In the genomic region with DNA sequence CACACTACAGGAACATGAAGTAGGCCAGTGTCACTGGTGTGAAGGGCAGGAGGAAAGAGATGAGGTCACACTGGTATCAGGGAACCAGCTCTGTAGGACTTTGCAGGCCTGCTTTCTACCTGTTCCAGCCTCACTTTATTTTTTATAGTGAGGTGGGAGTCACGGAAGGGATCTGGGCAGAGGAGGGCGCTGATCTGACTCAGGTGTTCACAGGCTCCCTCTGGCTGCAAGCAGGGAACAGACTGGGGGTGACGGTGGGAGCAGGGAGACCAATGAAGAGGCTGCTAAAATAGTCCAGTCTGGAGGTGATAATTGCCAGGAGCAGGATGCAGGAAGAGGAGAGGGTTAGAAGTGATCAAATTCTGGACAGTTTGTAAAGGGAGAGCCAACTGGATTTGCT, we compare ENCODE assay signal across 10 cellular contexts. TPM values are rescaled to one million over a fixed set of nuclear protein-coding genes. Genes with fewer than 3 reads are reported as not detected.
DNase-seq lines count a peak whose midpoint lies in the region; ATAC-seq and TF ChIP-seq lines count a peak whose summit lies in the region.
"Had no signal": no experiment of that assay in that cellular context is flagged by ENCODE, and none has a peak within 500 bp of the region (broad histone marks: within the 10 kb centered on the region; RNA-seq: fewer than 3 reads in every experiment).

No MANE protein-coding gene starts in this region.

- H3K27me3 ChIP-seq in Karpas-422 (ENCODE audit: low read length) (no peaks in the 10 kb centered on the region), upper lobe of left lung (no peaks in the 10 kb centered on the region)
- H3K27me3 ChIP-seq: tibial artery had no signal

- H3K36me3 Mint-ChIP-seq in activated naive CD4-positive, alpha-beta T cell treated with anti-CD3 and anti-CD28 coated beads, Interleukin-2, amount 50 U/mL, for 24 hours, result peaks cover under 1% of the 10 kb centered on the region
- no peaks in the 10 kb centered on the region for H3K36me3 Mint-ChIP-seq in progenitor cell of endocrine pancreas (ENCODE audit: insufficient read depth)

- H3K36me3 ChIP-seq in Karpas-422 (ENCODE audit: insufficient read depth, low read length), result no peaks in the 10 kb centered on the region
- no peaks in the 10 kb centered on the region for H3K36me3 ChIP-seq in upper lobe of left lung
- H3K36me3 ChIP-seq: tibial artery had no signal

- H3K4me1 ChIP-seq in Karpas-422 (ENCODE audit: low read length) (peaks cover 32% of the 10 kb centered on the region), upper lobe of left lung (peaks cover 7 to 20% (median 14%) of the 10 kb centered on the region in 4 donors)

- TF ChIP-seq EP300 in upper lobe of left lung (IDR thresholded peaks at IDR 0.05), result no peak

- H3K4me1 Mint-ChIP-seq in activated naive CD4-positive, alpha-beta T cell treated with anti-CD3 and anti-CD28 coated beads, Interleukin-2, amount 50 U/mL, for 24 hours, result peaks cover 15% of the 10 kb centered on the region
- H3K4me1 Mint-ChIP-seq in progenitor cell of endocrine pancreas (ENCODE audit: low read depth), result peaks cover 16% of the 10 kb centered on the region

- WGBS in upper lobe of left lung, 2 donors, result 76 to 82% methylated on average over 3 of the region's 3 CpGs

- no peak overlapping the region for H3K4me3 ChIP-seq in Karpas-422 (ENCODE audit: low read length)
- no peak overlapping the region for H3K4me3 ChIP-seq in choroid plexus epithelial cell (ENCODE audit: low read depth, low read length)
- no peak overlapping the region for H3K4me3 ChIP-seq in upper lobe of left lung
- H3K4me3 ChIP-seq: tibial artery had no signal

- peaks cover 22% of the 10 kb centered on the region for H3K79me2 ChIP-seq in Karpas-422 (ENCODE audit: low read length)

- H3K4me2 ChIP-seq in Karpas-422 (ENCODE audit: low read depth, low read length, poor library complexity, severe bottlenecking), result no peak overlapping the region

- H3K4me3 Mint-ChIP-seq in activated naive CD4-positive, alpha-beta T cell treated with anti-CD3 and anti-CD28 coated beads, Interleukin-2, amount 50 U/mL, for 24 hours, result peak overlapping the region; percentile 24
- H3K4me3 Mint-ChIP-seq in progenitor cell of endocrine pancreas (ENCODE audit: low read depth), result peak overlapping the region; percentile 10

- TF ChIP-seq POLR2A in GM18505 (IDR thresholded peaks at IDR 0.05; ENCODE audit: borderline replicate concordance, extremely low read depth, insufficient read depth, insufficient read length) (no peak), upper lobe of left lung (IDR thresholded peaks at IDR 0.05) (no peak)

- no peaks in the 10 kb centered on the region for H3K9me2 ChIP-seq in Karpas-422 (replicated peaks; ENCODE audit: insufficient read depth, low read length)

- TF ChIP-seq CTCF in choroid plexus epithelial cell (conservative IDR thresholded peaks at IDR 0.05; ENCODE audit: low read depth, low read length) (peak; percentile 65), progenitor cell of endocrine pancreas (IDR thresholded peaks at IDR 0.05; ENCODE audit: unreplicated experiment) (peak; percentile 37), upper lobe of left lung (IDR thresholded peaks at IDR 0.05) (no peak)

- DNase-seq in activated naive CD4-positive, alpha-beta T cell treated with anti-CD3 and anti-CD28 coated beads, Interleukin-2, amount 50 U/mL, for 16 hours, result no peak
- DNase-seq in Karpas-422 (peak; percentile 49), choroid plexus epithelial cell (ENCODE audit: low read depth) (peak; percentile 29), progenitor cell of endocrine pancreas (ENCODE audit: low spot score, unreplicated experiment) (no peak), NCI-H446 (lab: John Stamatoyannopoulos, UW) (no peak), upper lobe of left lung (no peak)
- DNase-seq: activated CD8-positive, alpha-beta memory T cell treated with anti-CD3 and anti-CD28 coated beads, Interleukin-2, amount 50 U/mL, for 4 hours; tibial artery had no signal

- H3K27me3 Mint-ChIP-seq in activated naive CD4-positive, alpha-beta T cell treated with anti-CD3 and anti-CD28 coated beads, Interleukin-2, amount 50 U/mL, for 24 hours, result no peaks in the 10 kb centered on the region
- H3K27me3 Mint-ChIP-seq in progenitor cell of endocrine pancreas, result no peaks in the 10 kb centered on the region

- H2AFZ ChIP-seq in Karpas-422 (ENCODE audit: low read length), result no peak overlapping the region

- no peak overlapping the region; the same call in 1 of the 2 replicates for H3K9ac ChIP-seq in Karpas-422 (ENCODE audit: low read length)

- no peak overlapping the region for H3K27ac Mint-ChIP-seq in activated naive CD4-positive, alpha-beta T cell treated with anti-CD3 and anti-CD28 coated beads, Interleukin-2, amount 50 U/mL, for 24 hours
- H3K27ac Mint-ChIP-seq in progenitor cell of endocrine pancreas, result no peak overlapping the region

- ATAC-seq in GM18505 (IDR thresholded peaks at IDR 0.05; ENCODE audit: unreplicated experiment), result no peak
- no peak for ATAC-seq in upper lobe of left lung (ENCODE audit: low FRiP score in 2 of 2)

- no peaks in the 10 kb centered on the region for H3K9me3 Mint-ChIP-seq in activated naive CD4-positive, alpha-beta T cell treated with anti-CD3 and anti-CD28 coated beads, Interleukin-2, amount 50 U/mL, for 24 hours
- H3K9me3 Mint-ChIP-seq in progenitor cell of endocrine pancreas (ENCODE audit: low read depth), result no peaks in the 10 kb centered on the region

- no peaks in the 10 kb centered on the region for H3K9me3 ChIP-seq in Karpas-422 (ENCODE audit: low read length)
- no peaks in the 10 kb centered on the region for H3K9me3 ChIP-seq in upper lobe of left lung
- H3K9me3 ChIP-seq: tibial artery had no signal

- H4K20me1 ChIP-seq in Karpas-422 (ENCODE audit: insufficient read depth, low read depth, low read length), result no peaks in the 10 kb centered on the region

- H3K27ac ChIP-seq in Karpas-422 (ENCODE audit: low read length), result no peak overlapping the region
- H3K27ac ChIP-seq in upper lobe of left lung, result no peak overlapping the region

RNA-seq across cellular contexts. Expression of a gene that starts 2.8 kb away (rescaled TPM):
- total RNA-seq in Karpas-422 (2014; rRNA removed; shearing (Covaris generic); ENCODE audit: low replicate concordance), result 3.6 and 8.9 TPM in 2 replicates
- total RNA-seq in progenitor cell of endocrine pancreas (10.1 and 10.4 TPM in 2 replicates), upper lobe of left lung (10 to 100 TPM in 1 of 6 donors, 1 to 10 TPM in 5; 2.4 to 10.5 (median 7.8) TPM)

RNA-seq across cellular contexts. Expression of a gene that starts 3.5 kb away (rescaled TPM):
- total RNA-seq in Karpas-422 (2014; rRNA removed; shearing (Covaris generic); ENCODE audit: low replicate concordance), result 9.4 and 10.9 TPM in 2 replicates
- total RNA-seq in progenitor cell of endocrine pancreas (9.2 and 10.6 TPM in 2 replicates), upper lobe of left lung (1 to 10 TPM in 5 of 6 donors, under 1 TPM in 1; 1.00 to 7.6 (median 2.4) TPM)

RNA-seq across cellular contexts. Expression of a gene that starts 18.6 kb away (rescaled TPM):
- 0.72 and 1.2 TPM in 2 replicates for total RNA-seq in Karpas-422 (2014; rRNA removed; shearing (Covaris generic); ENCODE audit: low replicate concordance)
- total RNA-seq in progenitor cell of endocrine pancreas (16.2 and 17.9 TPM in 2 replicates), upper lobe of left lung (10 to 100 TPM in 1 of 6 donors, 1 to 10 TPM in 5; 3.0 to 13.0 (median 6.4) TPM)

RNA-seq across cellular contexts. Expression of a gene that starts 37.2 kb away (rescaled TPM):
- 11.1 and 48.4 TPM in 2 replicates for total RNA-seq in Karpas-422 (2014; rRNA removed; shearing (Covaris generic); ENCODE audit: low replicate concordance)
- total RNA-seq in progenitor cell of endocrine pancreas (32.9 and 36.8 TPM in 2 replicates), upper lobe of left lung (10 to 100 TPM; 22.3 to 95.3 (median 32.6) TPM)

RNA-seq across cellular contexts. Expression of a gene that starts 42.6 kb away (rescaled TPM):
- total RNA-seq in Karpas-422 (2014; rRNA removed; shearing (Covaris generic); ENCODE audit: low replicate concordance), result 1.2 and 1.8 TPM in 2 replicates
- total RNA-seq in progenitor cell of endocrine pancreas, result 32.8 and 33.2 TPM in 2 replicates
- 10 to 100 TPM in 5 of 6 donors, 1 to 10 TPM in 1; 9.5 to 21.0 (median 10.9) TPM for total RNA-seq in upper lobe of left lung

Comparison
In these comparisons a context has a peak if more than half of its experiments do, and no peak if none do; other contexts are left out.
1. DNase-seq: peak in Karpas-422 (single experiment) and choroid plexus epithelial cell (single experiment); none in activated naive CD4-positive, alpha-beta T cell treated with anti-CD3 and anti-CD28 coated beads, Interleukin-2, amount 50 U/mL, for 16 hours (single experiment), progenitor cell of endocrine pancreas (single experiment), NCI-H446 (0 of 2) and upper lobe of left lung (0 of 2).
2. CTCF ChIP-seq: peak in choroid plexus epithelial cell (single experiment) and progenitor cell of endocrine pancreas (single experiment); none in upper lobe of left lung (0 of 6).